8 cellular contexts compared by ENCODE assay signal in the genomic region with DNA sequence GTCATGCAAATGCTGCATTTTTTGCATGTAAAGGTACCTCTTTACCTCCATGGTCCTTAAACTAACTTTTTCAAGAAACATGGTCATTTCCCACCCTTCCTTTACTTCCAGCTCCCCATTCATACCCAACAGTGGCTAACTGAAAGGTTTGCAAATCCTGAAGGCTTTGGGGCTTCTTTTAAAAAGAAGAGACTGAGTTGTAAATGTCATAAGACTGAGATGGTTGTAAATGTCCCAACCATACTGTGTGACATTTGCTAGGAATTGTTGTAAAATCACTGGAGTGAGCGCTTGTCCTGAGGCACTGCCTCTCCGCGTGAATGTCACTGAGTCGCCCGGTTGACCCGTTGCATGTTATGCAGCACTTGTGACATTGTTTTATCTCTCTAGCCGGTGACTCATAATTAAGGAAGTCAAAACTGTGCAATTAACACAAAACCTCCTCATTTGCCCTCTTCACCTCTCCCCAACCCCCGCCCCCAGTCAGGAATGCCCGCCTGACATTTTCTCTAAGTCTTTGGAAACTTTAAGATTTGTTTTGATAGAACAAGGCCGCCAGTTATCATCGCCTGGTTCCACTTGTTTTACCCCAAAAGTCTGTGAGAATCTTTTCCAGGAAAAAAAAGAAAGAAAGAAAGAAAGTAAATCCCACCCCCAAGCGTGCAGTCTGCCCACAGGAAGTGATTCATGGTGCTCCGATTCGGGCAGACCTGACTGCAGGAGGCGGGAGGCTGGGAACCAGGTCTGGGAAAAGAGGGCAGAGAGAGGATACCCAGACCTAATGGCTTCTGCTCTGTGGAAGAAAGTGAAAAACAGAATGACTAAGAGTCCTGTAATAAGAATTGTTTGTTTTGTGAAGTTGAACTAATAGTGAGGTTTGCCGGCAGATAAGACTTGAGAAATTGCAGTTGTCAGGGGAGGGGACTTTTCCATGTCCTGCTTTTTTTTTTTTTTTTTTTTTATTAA.
A peak's percentile ranks its signal among the peaks of the same experiment; 100 is the strongest.
DNase-seq lines count a peak whose midpoint lies in the region; ATAC-seq and TF ChIP-seq lines count a peak whose summit lies in the region.

No MANE protein-coding gene starts in this region.

- no peaks in the 10 kb centered on the region for H3K27me3 Mint-ChIP-seq in progenitor cell of endocrine pancreas

- peak overlapping the region; percentile 95 for H3K27ac Mint-ChIP-seq in progenitor cell of endocrine pancreas

- H3K9me3 Mint-ChIP-seq in progenitor cell of endocrine pancreas (ENCODE audit: low read depth), result no peaks in the 10 kb centered on the region

- peaks cover 3% of the 10 kb centered on the region for H3K36me3 Mint-ChIP-seq in progenitor cell of endocrine pancreas (ENCODE audit: insufficient read depth)

- no peaks in the 10 kb centered on the region for H3K27me3 ChIP-seq in gastroesophageal sphincter

- H3K4me1 ChIP-seq in ES-I3 (ENCODE audit: insufficient read depth, low read length), result peaks cover 67% of the 10 kb centered on the region
- peaks cover 9 to 60% (median 55%) of the 10 kb centered on the region in 3 donors for H3K4me1 ChIP-seq in gastroesophageal sphincter

- H3K36me3 ChIP-seq in ES-I3 (ENCODE audit: insufficient read depth, low read length) (no peaks in the 10 kb centered on the region), gastroesophageal sphincter (no peaks in the 10 kb centered on the region)

- 24 to 29% methylated on average over 7 to 12 of the region's 16 CpGs for WGBS in gastroesophageal sphincter (ENCODE audit: low coverage in 1 of 2), 2 donors

- no peak overlapping the region for H3K4me3 ChIP-seq in gastroesophageal sphincter

- DNase-seq in NCI-H460 (ENCODE audit: extremely low read depth, low read depth) (peak; percentile 80), activated T-helper 1 cell treated with Interleukin-2 at 50 U/mL for 16 hours (ENCODE audit: low read depth) (peak; percentile 11), progenitor cell of endocrine pancreas (ENCODE audit: low spot score, unreplicated experiment) (no peak), NCI-H146 (lab: John Stamatoyannopoulos, UW) (no peak)
- DNase-seq in effector CD8-positive, alpha-beta T cell (lab: John Stamatoyannopoulos, UW), result no peak

- peak overlapping the region in 3 of 4 donors; percentile 62 to 86 (median 69) for H3K27ac ChIP-seq in gastroesophageal sphincter

- H3K9me3 ChIP-seq in ES-I3 (ENCODE audit: control insufficient read depth, insufficient read depth, low read length) (no peaks in the 10 kb centered on the region), gastroesophageal sphincter (no peaks in the 10 kb centered on the region)

- ATAC-seq in gastroesophageal sphincter (peak; percentile 82), GM18517 (IDR thresholded peaks at IDR 0.05; ENCODE audit: unreplicated experiment) (no peak)

- no peak for TF ChIP-seq EP300 in gastroesophageal sphincter (IDR thresholded peaks at IDR 0.05)

- peak overlapping the region; percentile 49 for H3K4me3 Mint-ChIP-seq in progenitor cell of endocrine pancreas (ENCODE audit: low read depth)

- no peak for TF ChIP-seq POLR2A in gastroesophageal sphincter (IDR thresholded peaks at IDR 0.05)

- H3K4me1 Mint-ChIP-seq in progenitor cell of endocrine pancreas (ENCODE audit: low read depth), result peaks cover 53% of the 10 kb centered on the region

- peak overlapping the region; percentile 38; the same call in 1 of the 2 replicates for H3K9ac ChIP-seq in ES-I3 (ENCODE audit: low read depth, low read length)

- TF ChIP-seq CTCF in gastroesophageal sphincter (IDR thresholded peaks at IDR 0.05) (no peak), progenitor cell of endocrine pancreas (IDR thresholded peaks at IDR 0.05; ENCODE audit: unreplicated experiment) (no peak)

Comparison
In these comparisons a context has a peak if more than half of its experiments do, and no peak if none do; other contexts are left out.
1. DNase-seq: peak in NCI-H460 (single experiment) and activated T-helper 1 cell treated with Interleukin-2 at 50 U/mL for 16 hours (single experiment); none in progenitor cell of endocrine pancreas (single experiment), effector CD8-positive, alpha-beta T cell (single experiment) and NCI-H146 (single experiment).